8 cellular contexts compared by ENCODE assay signal in genomic region chr22:27801197-27801615, GRCh38.
A peak's percentile ranks its signal among the peaks of the same experiment; 100 is the strongest.
DNase-seq lines count a peak whose midpoint lies in the region; ATAC-seq and TF ChIP-seq lines count a peak whose summit lies in the region.

No MANE protein-coding gene starts in this region.

- peak; percentile 44 for DNase-seq in EH (ENCODE audit: low read depth)
- DNase-seq in OCI-M1 (lab: John Stamatoyannopoulos, UW), result peak; percentile 15
- no peak for DNase-seq in astrocyte of the cerebellum (ENCODE audit: low read depth)
- DNase-seq in iPS-NIHi11 (ENCODE audit: low spot score), result peak; percentile 50
- DNase-seq in stimulated activated CD4-positive, alpha-beta T cell treated with anti-CD3 and anti-CD28 coated beads, Interleukin-12 subunit alpha, Interleukin-12 subunit beta, amount 100 ng/mL, for 4 hours, result peak; percentile 32
- DNase-seq in HUDEP-2 (lab: John Stamatoyannopoulos, UW; ENCODE audit: unreplicated experiment in 76 of 76), result no peak

- TF ChIP-seq CTCF in astrocyte of the cerebellum (IDR thresholded peaks at IDR 0.05; ENCODE audit: low read depth, low read length, missing control alignments), result no peak

- H3K4me3 ChIP-seq in astrocyte of the cerebellum (ENCODE audit: low read depth, low read length), result peak overlapping the region; percentile 76

- in situ Hi-C loops in astrocyte of the cerebellum (cut with HindIII; ENCODE audit: low sequenced_read_pairs), result no loop called here

- ATAC-seq in GM18858 (IDR thresholded peaks at IDR 0.05; ENCODE audit: unreplicated experiment), result no peak
- no peak for ATAC-seq in HG03045 (IDR thresholded peaks at IDR 0.05; ENCODE audit: unreplicated experiment)

Comparison
In these comparisons a context has a peak if more than half of its experiments do, and no peak if none do; other contexts are left out.
1. DNase-seq: peak in EH (single experiment), OCI-M1 (single experiment), iPS-NIHi11 (single experiment) and stimulated activated CD4-positive, alpha-beta T cell treated with anti-CD3 and anti-CD28 coated beads, Interleukin-12 subunit alpha, Interleukin-12 subunit beta, amount 100 ng/mL, for 4 hours (single experiment); none in astrocyte of the cerebellum (single experiment) and HUDEP-2 (0 of 76).